In genomic region chr6:44800171-44800671, GRCh38 we compare ENCODE assay signal across 11 cellular contexts.
DNase-seq lines count a peak whose midpoint lies in the region; ATAC-seq and TF ChIP-seq lines count a peak whose summit lies in the region.
"Had no signal": no experiment of that assay in that cellular context is flagged by ENCODE, and none has a peak within 500 bp of the region (broad histone marks: within the 10 kb centered on the region; RNA-seq: fewer than 3 reads in every experiment).

No MANE protein-coding gene starts in this region.

- peaks cover 0 to 7% (median 0%) of the 10 kb centered on the region in 3 donors for H3K27me3 ChIP-seq in stomach
- H3K27me3 ChIP-seq in transverse colon = no peaks in the 10 kb centered on the region
- H3K27me3 ChIP-seq: breast epithelium had no signal

- H3K36me3 ChIP-seq in mucosa of descending colon (ENCODE audit: low read depth) = no peaks in the 10 kb centered on the region
- H3K36me3 ChIP-seq in stomach = no peaks in the 10 kb centered on the region
- H3K36me3 ChIP-seq in transverse colon = no peaks in the 10 kb centered on the region
- H3K36me3 ChIP-seq: breast epithelium had no signal

- DNase-seq in Caki2 (ENCODE audit: low read depth) (peak; percentile 9), NCI-H1105 (lab: John Stamatoyannopoulos, UW) (peak; percentile 29), dedifferentiated amniotic fluid mesenchymal stem cell (ENCODE audit: extremely low spot score) (peak; percentile 39), mucosa of descending colon (peak in 1 of 3 donors; percentile 5), epidermal melanocyte (ENCODE audit: insufficient read length, low spot score) (no peak), stomach (no peak), transverse colon (no peak)
- DNase-seq: activated CD4-positive, alpha-beta T cell treated with anti-CD3 and anti-CD28 coated beads, Interleukin-2, amount 10 ng/mL, durations not matched to agents 24 days and 14 days had no signal

- WGBS in stomach, 5 donors = 12 to 25% (median 14%) methylated on average over 8 of the region's 8 CpGs
- WGBS in transverse colon (ENCODE audit: low coverage in 1 of 2), 2 donors = 7 to 36% methylated on average over 6 to 8 of the region's 8 CpGs

- H3K9me3 ChIP-seq in mucosa of descending colon = no peaks in the 10 kb centered on the region
- peaks cover 0 to 5% (median 0%) of the 10 kb centered on the region in 4 donors for H3K9me3 ChIP-seq in stomach
- no peaks in the 10 kb centered on the region for H3K9me3 ChIP-seq in transverse colon
- H3K9me3 ChIP-seq: breast epithelium had no signal

- ATAC-seq in mucosa of descending colon (peak; percentile 89), HG03520 (IDR thresholded peaks at IDR 0.05; ENCODE audit: unreplicated experiment) (no peak)

- no peak overlapping the region for H3K27ac ChIP-seq in stomach
- no peak overlapping the region for H3K27ac ChIP-seq in transverse colon
- H3K27ac ChIP-seq: PC-9 had no signal

- in situ Hi-C loops in Caki2 (cut with HindIII; ENCODE audit: low pct_unique_long_range_greater_than_20kb, low sequenced_read_pairs) = no loop called here
- in situ Hi-C loops in transverse colon (cut with MboI; ENCODE audit: low pct_ligation_motif_present in 1 of 4, low pct_unique_long_range_greater_than_20kb in 1 of 4, low sequenced_read_pairs in 3 of 4) = no loop called here

- intact Hi-C loops in mucosa of descending colon (cut with DNase I, micrococcal nuclease) = no loop called here
- intact Hi-C loops in stomach (cut with DNase I; ENCODE audit: low total_unique reads) = no loop called here
- intact Hi-C loops in transverse colon (cut with DNase I; ENCODE audit: low total_unique reads) = no loop called here

- TF ChIP-seq EP300 in stomach (IDR thresholded peaks at IDR 0.05) (no peak), transverse colon (IDR thresholded peaks at IDR 0.05; ENCODE audit: low read depth) (no peak)

- no peak for TF ChIP-seq POLR2A in stomach (IDR thresholded peaks at IDR 0.05)
- TF ChIP-seq POLR2A in transverse colon (IDR thresholded peaks at IDR 0.05) = no peak

- no peak overlapping the region for H3K4me3 ChIP-seq in mucosa of descending colon
- no peak overlapping the region for H3K4me3 ChIP-seq in stomach
- H3K4me3 ChIP-seq in transverse colon = no peak overlapping the region
- H3K4me3 ChIP-seq: breast epithelium, PC-9 had no signal

- no peaks in the 10 kb centered on the region for H3K4me1 ChIP-seq in mucosa of descending colon (ENCODE audit: low read depth)
- peaks cover 0 to 9% (median 5%) of the 10 kb centered on the region in 4 donors for H3K4me1 ChIP-seq in stomach
- H3K4me1 ChIP-seq in transverse colon = peaks cover 2 to 15% (median 8%) of the 10 kb centered on the region in 4 donors

- TF ChIP-seq CTCF in mucosa of descending colon (IDR thresholded peaks at IDR 0.05) = no peak
- TF ChIP-seq CTCF in stomach (IDR thresholded peaks at IDR 0.05) = no peak
- TF ChIP-seq CTCF in transverse colon (IDR thresholded peaks at IDR 0.05) = no peak

Comparison
In these comparisons a context has a peak if more than half of its experiments do, and no peak if none do; other contexts are left out.
1. DNase-seq: peak in Caki2 (single experiment), NCI-H1105 (single experiment) and dedifferentiated amniotic fluid mesenchymal stem cell (single experiment); none in epidermal melanocyte (single experiment), stomach (single experiment) and transverse colon (single experiment).